6 cellular contexts compared by ENCODE assay signal in genomic region chr1:1374068-1374860, GRCh38. TPM values are rescaled to one million over a fixed set of nuclear protein-coding genes. Genes with fewer than 3 reads are reported as not detected.
A peak's percentile ranks its signal among the peaks of the same experiment; 100 is the strongest.
DNase-seq lines count a peak whose midpoint lies in the region; ATAC-seq and TF ChIP-seq lines count a peak whose summit lies in the region.

No MANE protein-coding gene starts in this region.

- H3K4me1 Mint-ChIP-seq in WTC11, result peaks cover 3% of the 10 kb centered on the region; the same call in 1 of the 2 replicates

- no peak for DNase-seq in WTC11 (ENCODE audit: low spot score)
- peak; percentile 31 to 62 (median 56) for DNase-seq in right lobe of liver
- DNase-seq in SW480 (ENCODE audit: low spot score), result no peak
- DNase-seq in HUDEP-2 (lab: John Stamatoyannopoulos, UW; ENCODE audit: unreplicated experiment in 76 of 76), result no peak

- peaks cover 8% of the 10 kb centered on the region; the same call in 1 of the 2 replicates for H3K36me3 Mint-ChIP-seq in WTC11

- ATAC-seq in HG02610 (IDR thresholded peaks at IDR 0.05; ENCODE audit: unreplicated experiment) (peak; percentile 8), WTC11 (no peak), right lobe of liver (no peak), HG03108 (IDR thresholded peaks at IDR 0.05; ENCODE audit: unreplicated experiment) (no peak)

- peaks cover 3% of the 10 kb centered on the region; the same call in 1 of the 2 replicates for H3K27me3 Mint-ChIP-seq in WTC11 (ENCODE audit: low read depth)

- POLR2A ChIA-PET in WTC11 (lab: Charles Lee), result interaction anchor here (2.1 kb wide), 1 partner anchor 26 kb away, joined by 12 read pairs; the partner anchor contains the start of gene CCNL2

- H3K4me3 Mint-ChIP-seq in WTC11, result peak overlapping the region; percentile 82

- H3K9me3 ChIP-seq in right lobe of liver, result no peaks in the 10 kb centered on the region

- peaks cover 0 to 26% (median 9%) of the 10 kb centered on the region in 4 donors for H3K4me1 ChIP-seq in right lobe of liver

- no peak overlapping the region; the same call in 1 of the 2 replicates for H3K27ac Mint-ChIP-seq in WTC11

- H3K4me3 ChIP-seq in right lobe of liver, result peak overlapping the region; percentile 76 to 100 (median 93)

- H3K27me3 ChIP-seq in right lobe of liver, result no peaks in the 10 kb centered on the region

- 8% methylated on average over 4 of the region's 56 CpGs for WGBS in right lobe of liver (ENCODE audit: insufficient coverage, low coverage, low lambda C conversion rate, missing lambda C conversion rate)

- H3K9me3 Mint-ChIP-seq in WTC11, result no peaks in the 10 kb centered on the region

- TF ChIP-seq CTCF in WTC11 (IDR thresholded peaks at IDR 0.05), result no peak
- TF ChIP-seq CTCF in right lobe of liver (IDR thresholded peaks at IDR 0.05), result no peak

- no peak for TF ChIP-seq POLR2A in right lobe of liver (IDR thresholded peaks at IDR 0.05)

- intact Hi-C loops in right lobe of liver (cut with DNase I), result no loop called here

- peaks cover 0 to 6% (median 0%) of the 10 kb centered on the region in 4 donors for H3K36me3 ChIP-seq in right lobe of liver

- peak overlapping the region; percentile 72 to 92 (median 91) for H3K27ac ChIP-seq in right lobe of liver

- CTCF ChIA-PET in WTC11 (lab: Charles Lee), result interaction anchor here (0.9 to 1.5 kb wide), 3 partner anchors 25 to 131 kb away, joined by 3 to 5 read pairs (median 3); partner anchors contain the start of gene CCNL2

TF ChIP-seq in WTC11, 78 proteins besides CTCF, POLR2A, EP300 and RAD21:
- no peak for TF ChIP-seq STAT6 (CRISPR knock-in tag; conservative IDR thresholded peaks at IDR 0.05; ENCODE audit: low read depth)
- TF ChIP-seq ZMAT4 (CRISPR knock-in tag; IDR thresholded peaks at IDR 0.05), result no peak
- 0 out of 2 replicates have a peak, but pooled peaks have one; percentile 19 for TF ChIP-seq E2F4 (CRISPR knock-in tag; IDR thresholded peaks at IDR 0.05; ENCODE audit: borderline replicate concordance, low read depth)

RNA-seq across cellular contexts. Expression of gene AURKAIP1, which starts 0.7 kb away (rescaled TPM):
- 238 to 268 TPM (median 250 TPM) in 3 replicates for total RNA-seq in WTC11 (2021)
- total RNA-seq in right lobe of liver, result 100 to 1,000 TPM in 3 of 6 experiments, 10 to 100 TPM in 3; 70.0 to 140 (median 104) TPM

RNA-seq across cellular contexts. Expression of gene MXRA8, which starts 15.9 kb away (rescaled TPM):
- total RNA-seq in WTC11 (2021), result 6.7 to 11.2 TPM (median 10.7 TPM) in 3 replicates
- total RNA-seq in right lobe of liver, result 10 to 100 TPM in 2 of 6 experiments, 1 to 10 TPM in 4; 2.2 to 11.9 (median 3.3) TPM

RNA-seq across cellular contexts. Expression of gene CCNL2, which starts 24.9 kb away (rescaled TPM):
- total RNA-seq in WTC11 (2021) (117 to 142 TPM (median 117 TPM) in 3 replicates), right lobe of liver (100 to 1,000 TPM in 4 of 6 experiments, 10 to 100 TPM in 2; 80.8 to 127 (median 101) TPM)

RNA-seq across cellular contexts. Expression of gene DVL1, which starts 25.0 kb away (rescaled TPM):
- 74.1 to 91.4 TPM (median 77.3 TPM) in 3 replicates for total RNA-seq in WTC11 (2021)
- total RNA-seq in right lobe of liver, result 10 to 100 TPM; 32.7 to 54.6 (median 41.2) TPM

RNA-seq across cellular contexts. Expression of gene MRPL20, which starts 32.8 kb away (rescaled TPM):
- total RNA-seq in WTC11 (2021), result 126 to 156 TPM (median 134 TPM) in 3 replicates
- 10 to 100 TPM; 44.1 to 91.2 (median 56.5) TPM for total RNA-seq in right lobe of liver

Comparison
In these comparisons a context has a peak if more than half of its experiments do, and no peak if none do; other contexts are left out.
1. DNase-seq: peak in right lobe of liver (3 of 3); none in WTC11 (single experiment), SW480 (single experiment) and HUDEP-2 (0 of 76).